24 cellular contexts compared by ENCODE assay signal in genomic region chr11:111021131-111021530, GRCh38.
A peak's percentile ranks its signal among the peaks of the same experiment; 100 is the strongest.
DNase-seq lines count a peak whose midpoint lies in the region; ATAC-seq and TF ChIP-seq lines count a peak whose summit lies in the region.
"Had no signal": no experiment of that assay in that cellular context is flagged by ENCODE, and none has a peak within 500 bp of the region (broad histone marks: within the 10 kb centered on the region; RNA-seq: fewer than 3 reads in every experiment).

No MANE protein-coding gene starts in this region.

- TF ChIP-seq POLR2A in body of pancreas (IDR thresholded peaks at IDR 0.05) = no peak
- TF ChIP-seq POLR2A in testis (IDR thresholded peaks at IDR 0.05) = no peak

- H3K36me3 ChIP-seq in osteoblast (ENCODE audit: insufficient read depth, low read length) = no peaks in the 10 kb centered on the region
- H3K36me3 ChIP-seq in body of pancreas (replicated peaks in 1 of 2; ENCODE audit: insufficient read depth in 1 of 2, low read depth in 2 of 2) = no peaks in the 10 kb centered on the region
- H3K36me3 ChIP-seq in testis (ENCODE audit: low read depth, missing control alignments) = no peaks in the 10 kb centered on the region
- H3K36me3 ChIP-seq: gastroesophageal sphincter, right atrium auricular region, uterus had no signal

- H3K9me3 ChIP-seq in osteoblast (ENCODE audit: low read depth, low read length) (no peaks in the 10 kb centered on the region), body of pancreas (no peaks in the 10 kb centered on the region), testis (no peaks in the 10 kb centered on the region)
- H3K9me3 ChIP-seq: gastroesophageal sphincter, right atrium auricular region, uterus had no signal

- no peaks in the 10 kb centered on the region for H4K20me1 ChIP-seq in osteoblast (ENCODE audit: insufficient read depth, low read length)

- no peaks in the 10 kb centered on the region for H3K79me2 ChIP-seq in osteoblast (ENCODE audit: insufficient read depth, low read length)

- DNase-seq in ELF-1 (ENCODE audit: low read depth, low spot score) = peak; percentile 6
- peak; percentile 76 for DNase-seq in NCI-H69 (lab: John Stamatoyannopoulos, UW)
- DNase-seq in fibroblast of the aortic adventitia (ENCODE audit: low read depth) = peak; percentile 16
- DNase-seq in osteoblast (ENCODE audit: insufficient read length, low spot score, missing footprints) = peak; percentile 23
- DNase-seq in body of pancreas = no peak
- DNase-seq in testis = no peak
- no peak for DNase-seq in mesenteric fat pad (ENCODE audit: low spot score)
- DNase-seq: activated CD4-positive, alpha-beta memory T cell treated with anti-CD3 and anti-CD28 coated beads for 36 hours; activated CD4-positive, CD25-positive, alpha-beta regulatory T cell treated with anti-CD3 and anti-CD28 coated beads, Interleukin-2, amount 50 U/mL, for 72 hours; activated T-cell treated with anti-CD3 and anti-CD28 coated beads, Interleukin-2, amount 50 U/mL, for 72 hours; GDM1; kidney glomerular epithelial cell; mammary epithelial cell; NCI-H1092; NCI-H187 treated with DMSO at 0.1 percent for 48 hours; NCI-H510A treated with DMSO at 0.1 percent for 48 hours; NK-92 treated with Interleukin-12 subunit alpha and Interleukin-12 subunit beta, amount 100 ng/mL, for 24 hours; PC-9; stimulated activated naive CD4-positive, alpha-beta T cell; T-helper 2 cell; uterus had no signal

- H3K4me2 ChIP-seq in osteoblast (ENCODE audit: insufficient read depth, low read length) = no peak overlapping the region
- H3K4me2 ChIP-seq: PC-9, smooth muscle cell had no signal

- WGBS in body of pancreas, 2 donors = 77 to 80% methylated on average over 5 of the region's 5 CpGs
- WGBS in testis, 2 donors = 73 to 81% methylated on average over 5 of the region's 5 CpGs

- intact Hi-C loops in body of pancreas (cut with DNase I) (no loop called here), testis (cut with DNase I; ENCODE audit: low total_unique reads) (no loop called here)

- TF ChIP-seq CTCF in fibroblast of the aortic adventitia (IDR thresholded peaks at IDR 0.05; ENCODE audit: insufficient read depth, low read length) (no peak), osteoblast (IDR thresholded peaks at IDR 0.05; ENCODE audit: extremely low read depth, low read depth, low read length) (no peak), body of pancreas (IDR thresholded peaks at IDR 0.05) (no peak), testis (IDR thresholded peaks at IDR 0.05) (no peak)

- H3K27me3 ChIP-seq in osteoblast (ENCODE audit: insufficient read depth, low read length) (no peaks in the 10 kb centered on the region), body of pancreas (no peaks in the 10 kb centered on the region), testis (no peaks in the 10 kb centered on the region)
- H3K27me3 ChIP-seq: gastroesophageal sphincter, right atrium auricular region, uterus had no signal

- no peak overlapping the region for H2AFZ ChIP-seq in osteoblast (ENCODE audit: low read length)
- H2AFZ ChIP-seq: PC-9 had no signal

- H3K27ac ChIP-seq in osteoblast (ENCODE audit: low read depth, low read length) (no peak overlapping the region), body of pancreas (no peak overlapping the region), testis (no peak overlapping the region)
- H3K27ac ChIP-seq: gastroesophageal sphincter, PC-9, right atrium auricular region, uterus had no signal

- no peaks in the 10 kb centered on the region for H3K4me1 ChIP-seq in osteoblast (ENCODE audit: insufficient read depth, low read length)
- no peaks in the 10 kb centered on the region for H3K4me1 ChIP-seq in body of pancreas
- no peaks in the 10 kb centered on the region for H3K4me1 ChIP-seq in testis
- H3K4me1 ChIP-seq: gastroesophageal sphincter, right atrium auricular region, uterus had no signal

- no peak overlapping the region for H3K4me3 ChIP-seq in fibroblast of the aortic adventitia (ENCODE audit: low read depth, low read length)
- no peak overlapping the region for H3K4me3 ChIP-seq in osteoblast (ENCODE audit: insufficient read depth, low read length)
- H3K4me3 ChIP-seq in body of pancreas = no peak overlapping the region
- H3K4me3 ChIP-seq in testis = no peak overlapping the region
- H3K4me3 ChIP-seq: gastroesophageal sphincter, PC-9, right atrium auricular region, smooth muscle cell, uterus had no signal

- no peak for ATAC-seq in body of pancreas
- ATAC-seq: activated T-cell treated with anti-CD3 and anti-CD28 coated beads, Interleukin-2, amount 50 U/mL, for 72 hours; gastroesophageal sphincter had no signal

Comparison
In these comparisons a context has a peak if more than half of its experiments do, and no peak if none do; other contexts are left out.
1. DNase-seq: peak in ELF-1 (single experiment), NCI-H69 (single experiment), fibroblast of the aortic adventitia (single experiment) and osteoblast (single experiment); none in body of pancreas (0 of 4), testis (single experiment) and mesenteric fat pad (single experiment).